1 cellular context compared by ENCODE assay signal in genomic region chr17:45032150-45032493, GRCh38.
TF ChIP-seq lines count a peak whose summit lies in the region.

No MANE protein-coding gene starts in this region.

TF ChIP-seq in SK-N-SH treated with all-trans-retinoic acid at 6 μM for 48 hours, 23 proteins besides CTCF, POLR2A, EP300 and RAD21:
- TF ChIP-seq, protein P1, sequence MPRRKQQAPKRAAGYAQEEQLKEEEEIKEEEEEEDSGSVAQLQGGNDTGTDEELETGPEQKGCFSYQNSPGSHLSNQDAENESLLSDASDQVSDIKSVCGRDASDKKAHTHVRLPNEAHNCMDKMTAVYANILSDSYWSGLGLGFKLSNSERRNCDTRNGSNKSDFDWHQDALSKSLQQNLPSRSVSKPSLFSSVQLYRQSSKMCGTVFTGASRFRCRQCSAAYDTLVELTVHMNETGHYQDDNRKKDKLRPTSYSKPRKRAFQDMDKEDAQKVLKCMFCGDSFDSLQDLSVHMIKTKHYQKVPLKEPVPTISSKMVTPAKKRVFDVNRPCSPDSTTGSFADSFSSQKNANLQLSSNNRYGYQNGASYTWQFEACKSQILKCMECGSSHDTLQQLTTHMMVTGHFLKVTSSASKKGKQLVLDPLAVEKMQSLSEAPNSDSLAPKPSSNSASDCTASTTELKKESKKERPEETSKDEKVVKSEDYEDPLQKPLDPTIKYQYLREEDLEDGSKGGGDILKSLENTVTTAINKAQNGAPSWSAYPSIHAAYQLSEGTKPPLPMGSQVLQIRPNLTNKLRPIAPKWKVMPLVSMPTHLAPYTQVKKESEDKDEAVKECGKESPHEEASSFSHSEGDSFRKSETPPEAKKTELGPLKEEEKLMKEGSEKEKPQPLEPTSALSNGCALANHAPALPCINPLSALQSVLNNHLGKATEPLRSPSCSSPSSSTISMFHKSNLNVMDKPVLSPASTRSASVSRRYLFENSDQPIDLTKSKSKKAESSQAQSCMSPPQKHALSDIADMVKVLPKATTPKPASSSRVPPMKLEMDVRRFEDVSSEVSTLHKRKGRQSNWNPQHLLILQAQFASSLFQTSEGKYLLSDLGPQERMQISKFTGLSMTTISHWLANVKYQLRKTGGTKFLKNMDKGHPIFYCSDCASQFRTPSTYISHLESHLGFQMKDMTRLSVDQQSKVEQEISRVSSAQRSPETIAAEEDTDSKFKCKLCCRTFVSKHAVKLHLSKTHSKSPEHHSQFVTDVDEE (CRISPR knock-in tag; IDR thresholded peaks at IDR 0.05), result no peak
- TF ChIP-seq PATZ1 (CRISPR knock-in tag; IDR thresholded peaks at IDR 0.05; ENCODE audit: borderline replicate concordance), result no peak
- no peak for TF ChIP-seq ZFP30 (CRISPR knock-in tag; IDR thresholded peaks at IDR 0.05)
- TF ChIP-seq TOX (CRISPR knock-in tag; IDR thresholded peaks at IDR 0.05; ENCODE audit: borderline replicate concordance), result no peak
- no peak for TF ChIP-seq PPARA (CRISPR knock-in tag; IDR thresholded peaks at IDR 0.05; ENCODE audit: borderline replicate concordance)
- TF ChIP-seq ISL1 (CRISPR knock-in tag; IDR thresholded peaks at IDR 0.05), result no peak
- TF ChIP-seq, protein P2, sequence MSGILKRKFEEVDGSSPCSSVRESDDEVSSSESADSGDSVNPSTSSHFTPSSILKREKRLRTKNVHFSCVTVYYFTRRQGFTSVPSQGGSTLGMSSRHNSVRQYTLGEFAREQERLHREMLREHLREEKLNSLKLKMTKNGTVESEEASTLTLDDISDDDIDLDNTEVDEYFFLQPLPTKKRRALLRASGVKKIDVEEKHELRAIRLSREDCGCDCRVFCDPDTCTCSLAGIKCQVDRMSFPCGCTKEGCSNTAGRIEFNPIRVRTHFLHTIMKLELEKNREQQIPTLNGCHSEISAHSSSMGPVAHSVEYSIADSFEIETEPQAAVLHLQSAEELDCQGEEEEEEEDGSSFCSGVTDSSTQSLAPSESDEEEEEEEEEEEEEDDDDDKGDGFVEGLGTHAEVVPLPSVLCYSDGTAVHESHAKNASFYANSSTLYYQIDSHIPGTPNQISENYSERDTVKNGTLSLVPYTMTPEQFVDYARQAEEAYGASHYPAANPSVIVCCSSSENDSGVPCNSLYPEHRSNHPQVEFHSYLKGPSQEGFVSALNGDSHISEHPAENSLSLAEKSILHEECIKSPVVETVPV (CRISPR knock-in tag; IDR thresholded peaks at IDR 0.05), result no peak
- TF ChIP-seq ZNF70 (CRISPR knock-in tag; IDR thresholded peaks at IDR 0.05), result no peak
- TF ChIP-seq ZC3H10 (CRISPR knock-in tag; IDR thresholded peaks at IDR 0.05), result no peak
- no peak; the same call in 1 of the 2 replicates for TF ChIP-seq GLIS3 (CRISPR knock-in tag; IDR thresholded peaks at IDR 0.05)
- no peak for TF ChIP-seq ZNF565 (CRISPR knock-in tag; conservative IDR thresholded peaks at IDR 0.05; ENCODE audit: low read depth)
- no peak for TF ChIP-seq RARB (CRISPR knock-in tag; IDR thresholded peaks at IDR 0.05)
- TF ChIP-seq BACH2 (CRISPR knock-in tag; IDR thresholded peaks at IDR 0.05; ENCODE audit: borderline replicate concordance), result no peak
- TF ChIP-seq ARNTL (CRISPR knock-in tag; IDR thresholded peaks at IDR 0.05; ENCODE audit: borderline replicate concordance, low read depth), result no peak
- no peak for TF ChIP-seq SNAI2 (CRISPR knock-in tag; IDR thresholded peaks at IDR 0.05)
- no peak for TF ChIP-seq CSDC2 (CRISPR knock-in tag; IDR thresholded peaks at IDR 0.05)
- TF ChIP-seq OSR1 (CRISPR knock-in tag; IDR thresholded peaks at IDR 0.05), result no peak
